ENCODE assay signal across 10 cellular contexts in genomic region chr3:167493240-167493639, GRCh38. TPM values are rescaled to one million over a fixed set of nuclear protein-coding genes. Genes with fewer than 3 reads are reported as not detected.
DNase-seq lines count a peak whose midpoint lies in the region; ATAC-seq and TF ChIP-seq lines count a peak whose summit lies in the region.
"Had no signal": no experiment of that assay in that cellular context is flagged by ENCODE, and none has a peak within 500 bp of the region (broad histone marks: within the 10 kb centered on the region; RNA-seq: fewer than 3 reads in every experiment).

No MANE protein-coding gene starts in this region.

- no peak for TF ChIP-seq POLR2A in lower leg skin (IDR thresholded peaks at IDR 0.05)

- DNase-seq in CD1c-positive myeloid dendritic cell (ENCODE audit: extremely low spot score) (peak; percentile 23), OCI-M1 (lab: John Stamatoyannopoulos, UW) (peak; percentile 32), iPS DF 4.7 (ENCODE audit: extremely low read depth, low spot score) (peak; percentile 56), lower leg skin (ENCODE audit: low spot score in 2 of 2) (no peak), NCI-H526 treated with DMSO at 0.1 percent for 48 hours (lab: John Stamatoyannopoulos, UW) (no peak)
- DNase-seq: colonic mucosa had no signal

- ATAC-seq in GM21576 (IDR thresholded peaks at IDR 0.05; ENCODE audit: unreplicated experiment), result peak; percentile 54
- ATAC-seq in GM21447 (IDR thresholded peaks at IDR 0.05; ENCODE audit: unreplicated experiment), result no peak
- no peak for ATAC-seq in HG03571 (IDR thresholded peaks at IDR 0.05; ENCODE audit: unreplicated experiment)

- intact Hi-C loops in lower leg skin (cut with DNase I; ENCODE audit: low total_unique reads), result no loop called here

- H3K4me3 ChIP-seq in lower leg skin (ENCODE audit: low read depth, poor library complexity, severe bottlenecking), result no peak overlapping the region
- H3K4me3 ChIP-seq: colonic mucosa had no signal

- WGBS in lower leg skin, 2 donors, result 65 to 74% methylated on average over 3 of the region's 3 CpGs

- TF ChIP-seq CTCF in lower leg skin (IDR thresholded peaks at IDR 0.05), result no peak

RNA-seq across cellular contexts. Expression of gene SERPINI2, which starts 19.4 kb away (rescaled TPM):
- not detected for total RNA-seq in lower leg skin
- total RNA-seq: RPMI7951 had no signal

Comparison
In these comparisons a context has a peak if more than half of its experiments do, and no peak if none do; other contexts are left out.
1. DNase-seq: peak in CD1c-positive myeloid dendritic cell (single experiment), OCI-M1 (single experiment) and iPS DF 4.7 (single experiment); none in lower leg skin (0 of 2) and NCI-H526 treated with DMSO at 0.1 percent for 48 hours (single experiment).